5 cellular contexts compared by ENCODE assay signal in the genomic region with DNA sequence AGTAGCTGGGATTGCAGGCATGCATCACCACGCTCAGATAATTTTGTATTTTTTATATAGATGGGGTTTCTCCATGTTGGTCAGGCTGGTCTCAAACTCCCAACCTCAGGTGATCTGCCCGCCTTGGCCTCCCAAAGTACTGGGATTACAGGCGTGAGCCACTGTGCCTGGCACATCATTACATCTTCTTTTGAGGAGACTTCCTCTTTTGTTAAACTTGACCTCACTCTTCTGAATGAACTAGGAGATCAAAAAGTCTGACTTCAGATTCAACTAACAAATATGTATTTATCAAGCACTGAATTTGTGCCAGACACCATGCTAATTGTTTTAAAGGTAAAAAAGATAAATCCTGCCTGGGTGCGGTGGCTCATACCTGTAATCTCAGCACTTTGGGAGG. TPM values are rescaled to one million over a fixed set of nuclear protein-coding genes. Genes with fewer than 3 reads are reported as not detected.
"Had no signal": no experiment of that assay in that cellular context is flagged by ENCODE, and none has a peak within 500 bp of the region (broad histone marks: within the 10 kb centered on the region; RNA-seq: fewer than 3 reads in every experiment).

No MANE protein-coding gene starts in this region.

RNA-seq across cellular contexts. Expression of a gene that starts 7.7 kb away (rescaled TPM):
- total RNA-seq: activated CD8-positive, alpha-beta T cell treated with anti-CD3 and anti-CD28 coated beads for 36 hours; activated naive CD8-positive, alpha-beta T cell treated with anti-CD3 and anti-CD28 coated beads for 36 hours; NCI-H460; RPMI7951 had no signal

RNA-seq across cellular contexts. Expression of a gene that starts 36.8 kb away (rescaled TPM):
- total RNA-seq: activated CD8-positive, alpha-beta T cell treated with anti-CD3 and anti-CD28 coated beads for 36 hours; NCI-H460; OCI-LY7 had no signal
